Comparison of ENCODE assay signal across 31 cellular contexts in the genomic region with DNA sequence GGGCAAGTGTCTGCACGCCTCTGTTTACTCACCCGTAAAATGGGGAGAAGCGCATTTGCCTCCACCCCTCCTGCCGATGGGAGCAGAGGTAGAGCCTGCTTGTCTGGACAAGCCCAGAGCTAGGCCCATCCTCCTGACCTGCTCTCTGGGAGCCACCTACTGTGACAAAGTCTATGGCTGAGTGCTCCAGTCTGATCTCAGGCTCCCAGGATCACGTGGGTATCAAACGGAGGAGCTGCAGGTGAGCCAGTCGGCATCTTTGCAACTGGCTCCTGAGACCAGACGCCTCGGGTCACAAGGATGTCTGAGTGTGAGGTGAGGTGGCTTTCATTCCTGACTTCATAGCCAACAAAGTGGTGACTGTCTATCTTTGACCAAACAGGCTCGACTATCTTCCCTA. TPM values are rescaled to one million over a fixed set of nuclear protein-coding genes. Genes with fewer than 3 reads are reported as not detected.
A peak's percentile ranks its signal among the peaks of the same experiment; 100 is the strongest.
DNase-seq lines count a peak whose midpoint lies in the region; ATAC-seq and TF ChIP-seq lines count a peak whose summit lies in the region.
"Had no signal": no experiment of that assay in that cellular context is flagged by ENCODE, and none has a peak within 500 bp of the region (broad histone marks: within the 10 kb centered on the region; RNA-seq: fewer than 3 reads in every experiment).

No MANE protein-coding gene starts in this region.

- no peaks in the 10 kb centered on the region for H3K27me3 ChIP-seq in SJCRH30
- H3K27me3 ChIP-seq: testis, vagina had no signal

- ATAC-seq in HG03095 (IDR thresholded peaks at IDR 0.05; ENCODE audit: unreplicated experiment): no peak
- ATAC-seq: A549, left ventricle myocardium superior, Right ventricle myocardium inferior had no signal

- H3K4me1 ChIP-seq in SJCRH30: no peaks in the 10 kb centered on the region; the same call in 1 of the 2 replicates
- H3K4me1 ChIP-seq: testis had no signal

- no peaks in the 10 kb centered on the region for H3K36me3 ChIP-seq in SJCRH30
- H3K36me3 ChIP-seq: vagina had no signal

- no peak overlapping the region for H3K4me3 ChIP-seq in SJCRH30
- H3K4me3 ChIP-seq: A549, testis, vagina had no signal

- H3K9me3 Mint-ChIP-seq in glutamatergic neuron (ENCODE audit: unreplicated experiment): peaks cover 10% of the 10 kb centered on the region
- H3K9me3 Mint-ChIP-seq: activated CD4-positive, alpha-beta T cell treated with anti-CD3 and anti-CD28 coated beads, Interleukin-2, amount 10 ng/mL, durations not matched to agents 7 days and 5 days; activated T-cell treated with anti-CD3 and anti-CD28 coated beads, Interleukin-2, amount 50 U/mL, for 24 hours; CD4-positive, alpha-beta memory T cell; central memory CD8-positive, alpha-beta T cell; dendritic cell treated with granulocyte-macrophage colony-stimulating factor and Interleukin-4, amounts not matched to agents 40 ng/mL and 50 ng/mL, for 4 days; mesothelial cell of epicardium; naive B cell; T-helper 2 cell treated with Interferon-gamma antibody and Interleukin-4, amounts not matched to agents 5 μg/mL and 100 μg/mL, for 36 hours had no signal

- peaks cover 3% of the 10 kb centered on the region for H3K4me1 Mint-ChIP-seq in glutamatergic neuron (ENCODE audit: low read depth, unreplicated experiment)
- H3K4me1 Mint-ChIP-seq: central memory CD8-positive, alpha-beta T cell had no signal

- no peaks in the 10 kb centered on the region for H3K36me3 Mint-ChIP-seq in glutamatergic neuron (ENCODE audit: unreplicated experiment)
- H3K36me3 Mint-ChIP-seq: CD4-positive, alpha-beta memory T cell; mesothelial cell of epicardium; naive B cell had no signal

- peak; percentile 2 for DNase-seq in NCI-H345 (lab: John Stamatoyannopoulos, UW)
- no peak for DNase-seq in NCI-H345 treated with DMSO at 0.1 percent for 48 hours (lab: John Stamatoyannopoulos, UW; ENCODE audit: unreplicated experiment)
- peak; percentile 95 for DNase-seq in NCI-H2171 treated with DMSO at 0.1 percent for 48 hours (lab: John Stamatoyannopoulos, UW)
- DNase-seq in epithelial cell of prostate (ENCODE audit: low read depth, low spot score): peak; percentile 92
- no peak for DNase-seq in glutamatergic neuron
- DNase-seq in NCI-H146 treated with DMSO at 0.1 percent for 48 hours (lab: John Stamatoyannopoulos, UW; ENCODE audit: unreplicated experiment): no peak
- no peak for DNase-seq in SJCRH30
- DNase-seq: activated CD4-positive, alpha-beta T cell treated with anti-CD3 and anti-CD28 coated beads, Interleukin-2, amount 10 ng/mL, durations not matched to agents 7 days and 5 days; activated gamma-delta T cell treated with Interleukin-2 at 50 U/mL for 16 hours; activated T-cell treated with anti-CD3 and anti-CD28 coated beads, Interleukin-2, amount 50 U/mL, for 24 hours; CD4-positive, alpha-beta memory T cell; DMS 273 treated with DMSO at 0.1 percent for 48 hours; HCEC 1CT; hypothalamus; KBM-7; left ventricle myocardium superior; naive B cell; NCI-H1930; NCI-H226; nucleus accumbens; OCI-M1; stimulated activated naive CD4-positive, alpha-beta T cell treated with Interleukin-2 at 50 U/mL for 16 hours; testis had no signal

- H3K4me3 Mint-ChIP-seq in glutamatergic neuron (ENCODE audit: unreplicated experiment): no peak overlapping the region
- H3K4me3 Mint-ChIP-seq: activated CD4-positive, alpha-beta T cell treated with anti-CD3 and anti-CD28 coated beads, Interleukin-2, amount 10 ng/mL, durations not matched to agents 7 days and 5 days; activated T-cell treated with anti-CD3 and anti-CD28 coated beads, Interleukin-2, amount 50 U/mL, for 24 hours; dendritic cell treated with granulocyte-macrophage colony-stimulating factor and Interleukin-4, amounts not matched to agents 40 ng/mL and 50 ng/mL, for 4 days; T-helper 2 cell treated with Interferon-gamma antibody and Interleukin-4, amounts not matched to agents 5 μg/mL and 100 μg/mL, for 36 hours had no signal

- H3K9me3 ChIP-seq in SJCRH30 (replicated peaks): no peaks in the 10 kb centered on the region
- H3K9me3 ChIP-seq: A549, testis, vagina had no signal

- TF ChIP-seq CTCF in glutamatergic neuron (IDR thresholded peaks at IDR 0.05; ENCODE audit: partially characterized antibody, unreplicated experiment): no peak

- peaks cover 26% of the 10 kb centered on the region for H3K27me3 Mint-ChIP-seq in glutamatergic neuron (ENCODE audit: unreplicated experiment)

- H3K27ac Mint-ChIP-seq in glutamatergic neuron (ENCODE audit: unreplicated experiment): no peak overlapping the region
- H3K27ac Mint-ChIP-seq: activated CD4-positive, alpha-beta T cell treated with anti-CD3 and anti-CD28 coated beads, Interleukin-2, amount 10 ng/mL, durations not matched to agents 7 days and 5 days; activated T-cell treated with anti-CD3 and anti-CD28 coated beads, Interleukin-2, amount 50 U/mL, for 24 hours; CD4-positive, alpha-beta memory T cell; dendritic cell treated with granulocyte-macrophage colony-stimulating factor and Interleukin-4, amounts not matched to agents 40 ng/mL and 50 ng/mL, for 4 days; mesothelial cell of epicardium; naive B cell; T-helper 2 cell treated with Interferon-gamma antibody and Interleukin-4, amounts not matched to agents 5 μg/mL and 100 μg/mL, for 36 hours had no signal

- peak overlapping the region; percentile 74 for H3K27ac ChIP-seq in epithelial cell of prostate
- H3K27ac ChIP-seq in SJCRH30: no peak overlapping the region
- H3K27ac ChIP-seq: testis, vagina had no signal

RNA-seq across cellular contexts. Expression of a gene that starts 2.1 kb away (rescaled TPM):
- 2.8 TPM for total RNA-seq in glutamatergic neuron (ENCODE audit: unreplicated experiment)
- total RNA-seq in SJCRH30 (2014; rRNA removed; shearing (Covaris generic)): 148 and 154 TPM in 2 replicates
- total RNA-seq: activated CD4-positive, alpha-beta T cell treated with anti-CD3 and anti-CD28 coated beads, Interleukin-2, amount 10 ng/mL, durations not matched to agents 7 days and 5 days; CD4-positive, alpha-beta memory T cell; mesothelial cell of epicardium had no signal

RNA-seq across cellular contexts. Expression of a gene that starts 41.6 kb away (rescaled TPM):
- 1.5 TPM for total RNA-seq in glutamatergic neuron (ENCODE audit: unreplicated experiment)
- 5.5 and 5.8 TPM in 2 replicates for total RNA-seq in SJCRH30 (2014; rRNA removed; shearing (Covaris generic))

Comparison
In these comparisons a context has a peak if more than half of its experiments do, and no peak if none do; other contexts are left out.
1. DNase-seq: peak in NCI-H345 (single experiment), NCI-H2171 treated with DMSO at 0.1 percent for 48 hours (single experiment) and epithelial cell of prostate (single experiment); none in NCI-H345 treated with DMSO at 0.1 percent for 48 hours (single experiment), glutamatergic neuron (single experiment), NCI-H146 treated with DMSO at 0.1 percent for 48 hours (single experiment) and SJCRH30 (0 of 2).
2. RNA of a gene that starts 2.1 kb away (total RNA-seq): 148 to 154 TPM in SJCRH30; 2.8 TPM in glutamatergic neuron (single experiment); every median in the first group is over 10 times any median in the second.